ENCODE assay signal across 2 cellular contexts in genomic region chr4:154551872-154552686, GRCh38.
TF ChIP-seq lines count a peak whose summit lies in the region.

No MANE protein-coding gene starts in this region.

TF ChIP-seq in HCT116, 20 proteins besides CTCF, POLR2A, EP300 and RAD21:
- TF ChIP-seq MAX (IDR thresholded peaks at IDR 0.05) (peak; percentile 44; the same call in 1 of the 2 replicates), FOSL1 (IDR thresholded peaks at IDR 0.05; ENCODE audit: low read depth) (no peak)

TF ChIP-seq in SK-N-SH, 30 proteins besides CTCF, POLR2A, EP300 and RAD21:
- TF ChIP-seq YY1 (IDR thresholded peaks at IDR 0.05; ENCODE audit: low read depth) = no peak
- no peak for TF ChIP-seq TAF1 (IDR thresholded peaks at IDR 0.05; ENCODE audit: borderline replicate concordance, low read depth, low read length)
- TF ChIP-seq GATA2 (CRISPR knock-in tag; IDR thresholded peaks at IDR 0.05) = no peak
- no peak for TF ChIP-seq USF1 (IDR thresholded peaks at IDR 0.05; ENCODE audit: borderline replicate concordance, low read depth)
- TF ChIP-seq SIN3A (IDR thresholded peaks at IDR 0.05; ENCODE audit: borderline replicate concordance, low read depth, low read length) = 0 out of 2 replicates have a peak, but pooled peaks have one; percentile 46
- peak; percentile 73 for TF ChIP-seq MXI1 (IDR thresholded peaks at IDR 0.05; ENCODE audit: low read depth, low read length)
- no peak for TF ChIP-seq IRF3 (IDR thresholded peaks at IDR 0.05; ENCODE audit: low read depth, low read length)
- TF ChIP-seq RFX5 (IDR thresholded peaks at IDR 0.05; ENCODE audit: low read length) = no peak
- TF ChIP-seq SMC3 (IDR thresholded peaks at IDR 0.05; ENCODE audit: low read depth, low read length) = peak; percentile 65
- TF ChIP-seq ZBTB33 (IDR thresholded peaks at IDR 0.05; ENCODE audit: borderline replicate concordance, low read depth) = no peak
- no peak for TF ChIP-seq TCF12 (IDR thresholded peaks at IDR 0.05)
